In genomic region chr16:89615596-89616090, GRCh38 we compare ENCODE assay signal across 9 cellular contexts. TPM values are rescaled to one million over a fixed set of nuclear protein-coding genes. Genes with fewer than 3 reads are reported as not detected.
DNase-seq lines count a peak whose midpoint lies in the region; ATAC-seq and TF ChIP-seq lines count a peak whose summit lies in the region.
"Had no signal": no experiment of that assay in that cellular context is flagged by ENCODE, and none has a peak within 500 bp of the region (broad histone marks: within the 10 kb centered on the region; RNA-seq: fewer than 3 reads in every experiment).

No MANE protein-coding gene starts in this region.

- no peaks in the 10 kb centered on the region for H3F3A ChIP-seq in smooth muscle cell (ENCODE audit: low read depth)

- H3K9ac ChIP-seq in smooth muscle cell (ENCODE audit: low read depth) = no peak overlapping the region

- no peaks in the 10 kb centered on the region for H3K36me3 ChIP-seq in smooth muscle cell (ENCODE audit: low read depth)

- intact Hi-C loops in posterior vena cava (cut with DNase I) = no loop called here

- H3K27me3 Mint-ChIP-seq in activated CD4-positive, alpha-beta T cell treated with anti-CD3 and anti-CD28 coated beads, Interleukin-2, amount 10 ng/mL, durations not matched to agents 7 days and 5 days = peaks cover 3% of the 10 kb centered on the region

- no peaks in the 10 kb centered on the region for H4K20me1 ChIP-seq in smooth muscle cell (ENCODE audit: low read depth)

- no peak overlapping the region for H3K4me2 ChIP-seq in smooth muscle cell

- no peaks in the 10 kb centered on the region for H3K9me3 ChIP-seq in smooth muscle cell (replicated peaks; ENCODE audit: low read depth)

- H3K27me3 ChIP-seq in smooth muscle cell (ENCODE audit: low read depth) = no peaks in the 10 kb centered on the region

- ATAC-seq in GM21360 (IDR thresholded peaks at IDR 0.05; ENCODE audit: unreplicated experiment) = no peak

- CTCF ChIA-PET in activated CD4-positive, alpha-beta T cell treated with anti-CD3 and anti-CD28 coated beads, Interleukin-2, amount 10 ng/mL, durations not matched to agents 7 days and 5 days (lab: Charles Lee) = interaction anchor here (0.9 to 1.9 kb wide), 5 partner anchors 10 to 52 kb away, joined by 3 to 5 read pairs (median 3); no protein-coding TSS in a partner anchor

- no peak overlapping the region for H2AFZ ChIP-seq in smooth muscle cell (ENCODE audit: low read depth)

- no peak overlapping the region for H3K4me3 Mint-ChIP-seq in activated CD4-positive, alpha-beta T cell treated with anti-CD3 and anti-CD28 coated beads, Interleukin-2, amount 10 ng/mL, durations not matched to agents 7 days and 5 days

- no peak for TF ChIP-seq POLR2A in erythroblast (IDR thresholded peaks at IDR 0.05; ENCODE audit: low read length)

- peaks cover 6% of the 10 kb centered on the region for H3K36me3 Mint-ChIP-seq in activated CD4-positive, alpha-beta T cell treated with anti-CD3 and anti-CD28 coated beads, Interleukin-2, amount 10 ng/mL, durations not matched to agents 7 days and 5 days (ENCODE audit: low read depth)

- 58% methylated on average over 14 of the region's 17 CpGs for WGBS in smooth muscle cell (ENCODE audit: low lambda C conversion rate)

- no peaks in the 10 kb centered on the region for H3K4me1 ChIP-seq in smooth muscle cell (ENCODE audit: low read depth)

- peak; percentile 31 for DNase-seq in activated CD4-positive, alpha-beta T cell treated with anti-CD3 and anti-CD28 coated beads for 48 hours
- no peak for DNase-seq in activated CD4-positive, alpha-beta T cell treated with anti-CD3 and anti-CD28 coated beads, Interleukin-2, amount 10 ng/mL, durations not matched to agents 7 days and 5 days
- DNase-seq in OCI-M1 (lab: John Stamatoyannopoulos, UW) = peak; percentile 23
- peak; percentile 26 to 58 for DNase-seq in erythroblast (lab: John Stamatoyannopoulos, UW)
- no peak for DNase-seq in smooth muscle cell (lab: John Stamatoyannopoulos, UW; ENCODE audit: unreplicated experiment)
- DNase-seq in epidermal melanocyte (ENCODE audit: insufficient read length, low spot score) = no peak
- DNase-seq in posterior vena cava (ENCODE audit: low spot score) = no peak

- H3K27ac ChIP-seq in smooth muscle cell (ENCODE audit: low read depth) = no peak overlapping the region

- peaks cover 13% of the 10 kb centered on the region for H3K4me1 Mint-ChIP-seq in activated CD4-positive, alpha-beta T cell treated with anti-CD3 and anti-CD28 coated beads, Interleukin-2, amount 10 ng/mL, durations not matched to agents 7 days and 5 days

- H3K27ac Mint-ChIP-seq in activated CD4-positive, alpha-beta T cell treated with anti-CD3 and anti-CD28 coated beads, Interleukin-2, amount 10 ng/mL, durations not matched to agents 7 days and 5 days = no peak overlapping the region

- peak; percentile 67 for TF ChIP-seq CTCF in smooth muscle cell (IDR thresholded peaks at IDR 0.05; ENCODE audit: borderline replicate concordance, insufficient read depth, poor library complexity, severe bottlenecking)

- peaks cover 8% of the 10 kb centered on the region for H3K9me3 Mint-ChIP-seq in activated CD4-positive, alpha-beta T cell treated with anti-CD3 and anti-CD28 coated beads, Interleukin-2, amount 10 ng/mL, durations not matched to agents 7 days and 5 days

- no peak overlapping the region for H3K4me3 ChIP-seq in smooth muscle cell

- no peaks in the 10 kb centered on the region for H3K79me2 ChIP-seq in smooth muscle cell (ENCODE audit: low read depth)

- POLR2A ChIA-PET in activated CD4-positive, alpha-beta T cell treated with anti-CD3 and anti-CD28 coated beads, Interleukin-2, amount 10 ng/mL, durations not matched to agents 7 days and 5 days (lab: Charles Lee) = no interaction called here

RNA-seq across cellular contexts. Expression of gene DPEP1, which starts 2.2 kb away (rescaled TPM):
- not detected for total RNA-seq in activated CD4-positive, alpha-beta T cell treated with anti-CD3 and anti-CD28 coated beads, Interleukin-2, amount 10 ng/mL, durations not matched to agents 7 days and 5 days
- total RNA-seq in smooth muscle cell (not detected in 2 replicates), posterior vena cava (under 1 TPM in 1 of 2 donors, not detected in 1; 0.79 TPM)
- 0.30 TPM in 1 of 2 replicates, not detected in the other for polyA plus RNA-seq in smooth muscle cell
- total RNA-seq: Daoy had no signal

RNA-seq across cellular contexts. Expression of gene CPNE7, which starts 40.1 kb away (rescaled TPM):
- total RNA-seq in activated CD4-positive, alpha-beta T cell treated with anti-CD3 and anti-CD28 coated beads, Interleukin-2, amount 10 ng/mL, durations not matched to agents 7 days and 5 days = 1 to 10 TPM; 5.1 to 5.7 TPM
- 0.58 TPM in 1 of 2 replicates, not detected in the other for total RNA-seq in smooth muscle cell
- 0.14 and 0.43 TPM in 2 replicates for polyA plus RNA-seq in smooth muscle cell
- under 1 TPM in 1 of 2 donors, not detected in 1; 0.71 TPM for total RNA-seq in posterior vena cava

RNA-seq across cellular contexts. Expression of gene CHMP1A, which starts 41.9 kb away (rescaled TPM):
- 100 to 1,000 TPM in 1 of 2 experiments, 10 to 100 TPM in 1; 77.6 to 102 TPM for total RNA-seq in activated CD4-positive, alpha-beta T cell treated with anti-CD3 and anti-CD28 coated beads, Interleukin-2, amount 10 ng/mL, durations not matched to agents 7 days and 5 days
- total RNA-seq in smooth muscle cell (40.0 and 40.2 TPM in 2 replicates), posterior vena cava (10 to 100 TPM; 47.1 to 59.8 TPM)
- 68.4 and 79.4 TPM in 2 replicates for polyA plus RNA-seq in smooth muscle cell

RNA-seq across cellular contexts. Expression of gene SPATA33, which starts 42.0 kb away (rescaled TPM):
- 10 to 100 TPM; 14.5 to 14.8 TPM for total RNA-seq in activated CD4-positive, alpha-beta T cell treated with anti-CD3 and anti-CD28 coated beads, Interleukin-2, amount 10 ng/mL, durations not matched to agents 7 days and 5 days
- 4.0 TPM in 2 replicates for total RNA-seq in smooth muscle cell
- 8.1 and 10.4 TPM in 2 replicates for polyA plus RNA-seq in smooth muscle cell
- total RNA-seq in posterior vena cava = 1 to 10 TPM; 5.0 to 5.8 TPM

RNA-seq across cellular contexts. Expression of gene RPL13, which starts 55.2 kb away (rescaled TPM):
- total RNA-seq in activated CD4-positive, alpha-beta T cell treated with anti-CD3 and anti-CD28 coated beads, Interleukin-2, amount 10 ng/mL, durations not matched to agents 7 days and 5 days = 1,000 to 10,000 TPM; 1,763 to 2,076 TPM
- total RNA-seq in smooth muscle cell (3,317 and 3,917 TPM in 2 replicates), posterior vena cava (1,000 to 10,000 TPM; 1,338 to 1,459 TPM)
- polyA plus RNA-seq in smooth muscle cell = 1,063 and 1,144 TPM in 2 replicates

Comparison
In these comparisons a context has a peak if more than half of its experiments do, and no peak if none do; other contexts are left out.
1. DNase-seq: peak in activated CD4-positive, alpha-beta T cell treated with anti-CD3 and anti-CD28 coated beads for 48 hours (single experiment), OCI-M1 (single experiment) and erythroblast (2 of 2); none in activated CD4-positive, alpha-beta T cell treated with anti-CD3 and anti-CD28 coated beads, Interleukin-2, amount 10 ng/mL, durations not matched to agents 7 days and 5 days (single experiment), smooth muscle cell (single experiment), epidermal melanocyte (single experiment) and posterior vena cava (single experiment).